Comparison of ENCODE assay signal across 9 cellular contexts in genomic region chr20:58390659-58391035, GRCh38. TPM values are rescaled to one million over a fixed set of nuclear protein-coding genes. Genes with fewer than 3 reads are reported as not detected.
DNase-seq lines count a peak whose midpoint lies in the region; ATAC-seq, FAIRE-seq and TF ChIP-seq lines count a peak whose summit lies in the region.
"Had no signal": no experiment of that assay in that cellular context is flagged by ENCODE, and none has a peak within 500 bp of the region (broad histone marks: within the 10 kb centered on the region; RNA-seq: fewer than 3 reads in every experiment).

No MANE protein-coding gene starts in this region.

- H4K8ac ChIP-seq in H1 (ENCODE audit: extremely low read depth, insufficient read depth, low read length): no peak overlapping the region

- H4K20me1 ChIP-seq in H1 (replicated peaks in 1 of 2; ENCODE audit: control insufficient read depth in 1 of 2, insufficient read depth in 2 of 2, low read length in 2 of 2): peaks cover 1 to 7% of the 10 kb centered on the region in 2 experiments

- no peaks in the 10 kb centered on the region for H3K27me3 ChIP-seq in H1 (replicated peaks in 1 of 4; ENCODE audit: control insufficient read depth in 3 of 4, extremely low read depth in 1 of 4, insufficient read depth in 3 of 4, low read length in 3 of 4)

- H2BK12ac ChIP-seq in H1 (ENCODE audit: low read depth, low read length): no peak overlapping the region

- no peak for FAIRE-seq in H1 (lab: Jason Lieb, UNC)

- TF ChIP-seq CTCF in NB4 (IDR thresholded peaks at IDR 0.05; ENCODE audit: low read depth, low read length) (no peak), H1 (IDR thresholded peaks at IDR 0.05; ENCODE audit: control extremely low read depth in 1 of 3, insufficient read depth in 1 of 3, low read depth in 1 of 3, low read length in 3 of 3) (no peak), progenitor cell of endocrine pancreas (IDR thresholded peaks at IDR 0.05; ENCODE audit: unreplicated experiment) (no peak)

- peaks cover 18% of the 10 kb centered on the region for H3K4me1 Mint-ChIP-seq in progenitor cell of endocrine pancreas (ENCODE audit: low read depth)

- peaks cover 6% of the 10 kb centered on the region for H3K79me1 ChIP-seq in H1 (ENCODE audit: low read depth, low read length)

- no peak overlapping the region for H3K23ac ChIP-seq in H1 (ENCODE audit: insufficient read length)

- TF ChIP-seq POLR2A in NB4 (IDR thresholded peaks at IDR 0.05; ENCODE audit: extremely low read depth, insufficient read length): no peak
- TF ChIP-seq POLR2A in H1 (IDR thresholded peaks at IDR 0.05; ENCODE audit: control extremely low read depth in 1 of 2, low read depth in 2 of 2, low read length in 2 of 2): no peak

- no peaks in the 10 kb centered on the region for H3K9me3 ChIP-seq in H1 (ENCODE audit: insufficient read depth in 2 of 2, low read depth in 1 of 2, low read length in 1 of 2)

- POLR2A ChIA-PET in H1 (lab: Charles Lee; ENCODE audit: partially characterized antibody): interaction anchor here (0.5 to 2.0 kb wide), 6 partner anchors 13 to 295 kb away, joined by 3 to 12 read pairs (median 4); no protein-coding TSS in a partner anchor

- H3K4me3 Mint-ChIP-seq in progenitor cell of endocrine pancreas (ENCODE audit: low read depth): peak overlapping the region; percentile 88

- no peak overlapping the region for H3K18ac ChIP-seq in H1 (ENCODE audit: extremely low read depth, low read length)

- WGBS in H1 (ENCODE audit: extremely low coverage in 1 of 2, insufficient coverage in 1 of 2, insufficient read length in 1 of 2, insufficient replicate concordance in 2 of 2, low coverage in 1 of 2, low lambda C conversion rate in 2 of 2, missing lambda C conversion rate in 1 of 2), 2 experiments: 93% methylated on average over 8 of the region's 8 CpGs; no CpG with 5 or more reads in 1 of the 2 experiments

- H3K27ac Mint-ChIP-seq in progenitor cell of endocrine pancreas: peak overlapping the region; percentile 98

- ATAC-seq in activated CD4-positive, CD25-positive, alpha-beta regulatory T cell treated with anti-CD3 and anti-CD28 coated beads, Interleukin-2, amount 50 U/mL, for 24 hours: no peak

- no peaks in the 10 kb centered on the region for H3K27me3 Mint-ChIP-seq in progenitor cell of endocrine pancreas

- H4K5ac ChIP-seq in H1 (ENCODE audit: insufficient read length, low read depth, low read length): no peak overlapping the region

- no peak for TF ChIP-seq RAD21 in H1 (IDR thresholded peaks at IDR 0.05 in 1 of 2, conservative IDR thresholded peaks at IDR 0.05 in 1 of 2; ENCODE audit: low read depth in 2 of 2, low read length in 2 of 2)

- no peak overlapping the region for H2AFZ ChIP-seq in H1 (ENCODE audit: low read length)

- H3K4me3 ChIP-seq in GM08714 (ENCODE audit: low read length): peak overlapping the region; percentile 87
- H3K4me3 ChIP-seq in NB4 (ENCODE audit: low read depth, low read length): peak overlapping the region; percentile 93
- no peak overlapping the region for H3K4me3 ChIP-seq in H1 (ENCODE audit: extremely low read depth in 1 of 4, insufficient read depth in 2 of 4, low read depth in 3 of 4, low read length in 4 of 4)

- H3K36me3 Mint-ChIP-seq in progenitor cell of endocrine pancreas (ENCODE audit: insufficient read depth): peaks cover 9% of the 10 kb centered on the region

- H3K4ac ChIP-seq in H1 (replicated peaks; ENCODE audit: insufficient read length, low read depth, low read length): no peak overlapping the region

- no peak overlapping the region for H3K14ac ChIP-seq in H1 (ENCODE audit: insufficient read length)

- CTCF ChIA-PET in H1 (lab: Charles Lee; ENCODE audit: partially characterized antibody): interaction anchor here (0.6 to 0.9 kb wide), 3 partner anchors 35 to 153 kb away, joined by 3 to 6 read pairs (median 4); no protein-coding TSS in a partner anchor

- peaks cover 4% of the 10 kb centered on the region for H3K23me2 ChIP-seq in H1 (ENCODE audit: low read depth, low read length)

- no peak overlapping the region for H3K56ac ChIP-seq in H1 (replicated peaks; ENCODE audit: insufficient read length, low read depth, low read length)

- no peak overlapping the region; a peak in 1 of 7 replicates for H3K9ac ChIP-seq in H1 (replicated peaks in 1 of 4; ENCODE audit: extremely low read depth in 1 of 4, low read depth in 3 of 4, low read length in 3 of 4)

- H3K4me1 ChIP-seq in H1 (replicated peaks in 1 of 4; ENCODE audit: control insufficient read depth in 3 of 4, insufficient read depth in 4 of 4, low read length in 3 of 4): peaks cover 5 to 9% (median 6%) of the 10 kb centered on the region in 4 experiments; a peak in 6 of 7 replicates

- H2BK20ac ChIP-seq in H1 (ENCODE audit: low read length): no peak overlapping the region

- H3K9me3 Mint-ChIP-seq in progenitor cell of endocrine pancreas (ENCODE audit: low read depth): no peaks in the 10 kb centered on the region

- peaks cover 0 to 4% (median 2%) of the 10 kb centered on the region in 4 experiments; a peak in 2 of 8 replicates for H3K36me3 ChIP-seq in H1 (ENCODE audit: control insufficient read depth in 2 of 4, insufficient read depth in 4 of 4, low read length in 3 of 4)

- no peak overlapping the region for H3K27ac ChIP-seq in H1 (ENCODE audit: low read depth, low read length)

- no peak for TF ChIP-seq EP300 in H1 (IDR thresholded peaks at IDR 0.05; ENCODE audit: borderline replicate concordance in 1 of 2, low read depth in 2 of 2, low read length in 2 of 2)

- no peak overlapping the region for H2BK5ac ChIP-seq in H1 (ENCODE audit: low read depth, low read length)

- no peak overlapping the region for H2AK5ac ChIP-seq in H1 (ENCODE audit: low read depth, low read length)

- no peak overlapping the region for H2BK120ac ChIP-seq in H1 (replicated peaks; ENCODE audit: low read depth, low read length)

- peaks cover 24 to 58% of the 10 kb centered on the region in 2 experiments for H3K79me2 ChIP-seq in H1 (ENCODE audit: control insufficient read depth in 1 of 2, insufficient read depth in 2 of 2, low read length in 2 of 2)

- H3K4me2 ChIP-seq in H1 (ENCODE audit: insufficient read depth in 1 of 2, low read depth in 2 of 2, low read length in 2 of 2): peak overlapping the region; percentile 75 to 96; a peak in 2 of 4 replicates

- DNase-seq in NB4 (ENCODE audit: low read depth) (no peak), H1 (ENCODE audit: low read depth in 1 of 2, low spot score in 2 of 2) (no peak), progenitor cell of endocrine pancreas (ENCODE audit: low spot score, unreplicated experiment) (no peak), NCI-H226 (no peak), OCI-M1 (lab: John Stamatoyannopoulos, UW) (no peak)
- DNase-seq: cerebellar nuclear complex, NCI-H510A treated with DMSO at 0.1 percent for 48 hours had no signal

- H4K91ac ChIP-seq in H1 (replicated peaks; ENCODE audit: insufficient read length, low read length): no peak overlapping the region

- no peak overlapping the region for H2BK15ac ChIP-seq in H1 (ENCODE audit: low read length)

TF ChIP-seq in H1, 55 proteins besides CTCF, POLR2A, EP300 and RAD21:
- TF ChIP-seq MAFK (IDR thresholded peaks at IDR 0.05; ENCODE audit: low read depth, low read length) (no peak), USF2 (IDR thresholded peaks at IDR 0.05; ENCODE audit: low read length) (no peak), SRF (IDR thresholded peaks at IDR 0.05; ENCODE audit: low read depth, low read length) (no peak), EZH2 (IDR thresholded peaks at IDR 0.05; ENCODE audit: low read depth, low read length, severe bottlenecking) (no peak), BRCA1 (IDR thresholded peaks at IDR 0.05; ENCODE audit: low read depth, low read length) (no peak), TCF12 (IDR thresholded peaks at IDR 0.05; ENCODE audit: low read depth, low read length) (no peak)

RNA-seq across cellular contexts. Expression of gene VAPB, which starts 1.6 kb away (rescaled TPM):
- 57.1 and 62.8 TPM in 2 replicates for total RNA-seq in H1 (2021; fragmentation: NEBNext Ultra II Directional; extraction: Animal tissue kit (Norgen Biotek cat#: 25700))
- polyA plus RNA-seq in H1 (2011; rRNA removed): 20.8 and 24.4 TPM in 2 replicates
- 28.6 TPM for polyA plus RNA-seq in H1 (2011; cell fraction: cytosol; rRNA removed)
- 17.8 TPM for polyA plus RNA-seq in H1 (2011; cell fraction: nucleus; rRNA removed)
- 41.8 to 48.7 TPM (median 43.8 TPM) in 4 replicates for polyA plus RNA-seq in H1 (2012, experiment 1 of 2)
- polyA plus RNA-seq in H1 (2012, experiment 2 of 2): 19.7 TPM
- 24.6 TPM for polyA plus RNA-seq in H1 (2013, experiment 1 of 2)
- 28.1 TPM for polyA plus RNA-seq in H1 (2013, experiment 2 of 2)
- 16.9 and 17.8 TPM in 2 replicates for polyA minus RNA-seq in H1 (2011; rRNA and poly(A)+ RNA removed)
- 20.2 TPM for polyA minus RNA-seq in H1 (2011; cell fraction: cytosol; rRNA and poly(A)+ RNA removed)
- polyA minus RNA-seq in H1 (2011; cell fraction: nucleus; rRNA and poly(A)+ RNA removed): 15.5 TPM
- 53.8 and 56.3 TPM in 2 replicates for total RNA-seq in progenitor cell of endocrine pancreas

Comparison
In these comparisons a context has a peak if more than half of its experiments do, and no peak if none do; other contexts are left out.
1. H3K4me3 ChIP-seq: peak in GM08714 (single experiment) and NB4 (single experiment); none in H1 (0 of 4).